ENCODE assay signal across 22 cellular contexts in genomic region chr10:61929555-61929954, GRCh38. TPM values are rescaled to one million over a fixed set of nuclear protein-coding genes. Genes with fewer than 3 reads are reported as not detected.
DNase-seq lines count a peak whose midpoint lies in the region; ATAC-seq and TF ChIP-seq lines count a peak whose summit lies in the region.
"Had no signal": no experiment of that assay in that cellular context is flagged by ENCODE, and none has a peak within 500 bp of the region (broad histone marks: within the 10 kb centered on the region; RNA-seq: fewer than 3 reads in every experiment).

No MANE protein-coding gene starts in this region.

- no peaks in the 10 kb centered on the region for H3K27me3 Mint-ChIP-seq in T-helper 1 cell treated with Interleukin-12 subunit alpha and Interleukin-12 subunit beta and Interleukin-4 antibody, amounts not matched to agents 30 μg/mL and 1 μg/mL, for 36 hours (ENCODE audit: low read depth)
- H3K27me3 Mint-ChIP-seq in T-cell (no peaks in the 10 kb centered on the region), naive B cell (no peaks in the 10 kb centered on the region)

- CTCF ChIA-PET in T-cell (lab: Charles Lee) = no interaction called here

- ATAC-seq in T-cell (replicated peaks in 1 of 4) (no peak), naive B cell (ENCODE audit: low read depth in 2 of 2) (no peak), HG02571 (IDR thresholded peaks at IDR 0.05; ENCODE audit: unreplicated experiment) (no peak)
- ATAC-seq: GM12878 had no signal

- H3K27ac Mint-ChIP-seq in T-helper 1 cell treated with Interleukin-12 subunit alpha and Interleukin-12 subunit beta and Interleukin-4 antibody, amounts not matched to agents 30 μg/mL and 1 μg/mL, for 36 hours = peak overlapping the region; percentile 5
- H3K27ac Mint-ChIP-seq in T-cell (peak overlapping the region; percentile 26 to 43), naive B cell (peak overlapping the region; percentile 73 to 94 (median 88))

- TF ChIP-seq CTCF in 22Rv1 (IDR thresholded peaks at IDR 0.05) = no peak

- H3K9me3 Mint-ChIP-seq in T-helper 1 cell treated with Interleukin-12 subunit alpha and Interleukin-12 subunit beta and Interleukin-4 antibody, amounts not matched to agents 30 μg/mL and 1 μg/mL, for 36 hours = peaks cover 5% of the 10 kb centered on the region
- H3K9me3 Mint-ChIP-seq in T-cell (no peaks in the 10 kb centered on the region), naive B cell (peaks cover 0 to 5% (median 0%) of the 10 kb centered on the region in 7 donors)

- H3K4me1 Mint-ChIP-seq in T-helper 1 cell treated with Interleukin-12 subunit alpha and Interleukin-12 subunit beta and Interleukin-4 antibody, amounts not matched to agents 30 μg/mL and 1 μg/mL, for 36 hours (ENCODE audit: low read depth) = peaks cover 51% of the 10 kb centered on the region
- H3K4me1 Mint-ChIP-seq in T-cell (peaks cover 40 to 62% (median 50%) of the 10 kb centered on the region in 3 donors), naive B cell (peaks cover 44 to 73% (median 59%) of the 10 kb centered on the region in 3 donors)

- peaks cover 64% of the 10 kb centered on the region for H3K36me3 Mint-ChIP-seq in T-helper 1 cell treated with Interleukin-12 subunit alpha and Interleukin-12 subunit beta and Interleukin-4 antibody, amounts not matched to agents 30 μg/mL and 1 μg/mL, for 36 hours (ENCODE audit: low read depth)
- H3K36me3 Mint-ChIP-seq in T-cell (peaks cover 54% of the 10 kb centered on the region), naive B cell (peaks cover 32 to 40% of the 10 kb centered on the region in 2 donors)

- H3K4me3 Mint-ChIP-seq in T-helper 1 cell treated with Interleukin-12 subunit alpha and Interleukin-12 subunit beta and Interleukin-4 antibody, amounts not matched to agents 30 μg/mL and 1 μg/mL, for 36 hours = no peak overlapping the region
- H3K4me3 Mint-ChIP-seq in T-cell (no peak overlapping the region), naive B cell (peak overlapping the region in 1 of 8 donors; percentile 26)

- DNase-seq in T-helper 1 cell (no peak), T-cell (no peak), naive B cell (no peak), NCI-H226 (no peak), SIG-M5 (lab: John Stamatoyannopoulos, UW) (no peak)
- DNase-seq: 8988T; Calu3; DMS53; EL; GM23248; NCI-H1105; NCI-H2081; NCI-H2171 treated with DMSO at 0.1 percent for 48 hours; NCI-H446 treated with DMSO at 0.1 percent for 48 hours; NK-92 treated with Interleukin-12 subunit alpha and Interleukin-12 subunit beta, amount 100 ng/mL, for 24 hours; OCI-M1; Right ventricle myocardium superior had no signal

- 0 out of 2 replicates have a peak overlapping the region, but pooled peaks have one; percentile 13 for H3K27ac ChIP-seq in 22Rv1
- H3K27ac ChIP-seq: GM23248, HL-60 had no signal

- POLR2A ChIA-PET in T-cell (lab: Charles Lee) = interaction anchor here in 1 of 2 donors (0.6 kb wide), 1 partner anchor 423 kb away, joined by 7 read pairs; no protein-coding TSS in a partner anchor

RNA-seq across cellular contexts. Expression of gene ARID5B, which starts 28.1 kb away (rescaled TPM):
- total RNA-seq in T-cell = 10 to 100 TPM; 34.0 to 75.5 (median 42.5) TPM
- polyA plus RNA-seq in naive B cell (ENCODE audit: low read depth in 6 of 6) = 100 to 1,000 TPM in 5 of 6 donors, 10 to 100 TPM in 1; 68.6 to 165 (median 122) TPM

Comparison
In these comparisons a context has a peak if more than half of its experiments do, and no peak if none do; other contexts are left out.
1. H3K27ac Mint-ChIP-seq: peak in every context shown above with its lines; median percentile 88 in naive B cell; 34 in T-cell; 5 in T-helper 1 cell treated with Interleukin-12 subunit alpha and Interleukin-12 subunit beta and Interleukin-4 antibody, amounts not matched to agents 30 μg/mL and 1 μg/mL, for 36 hours.